Comparison of ENCODE assay signal across 43 cellular contexts in genomic region chr1:91968334-91968733, GRCh38. TPM values are rescaled to one million over a fixed set of nuclear protein-coding genes. Genes with fewer than 3 reads are reported as not detected.
"Had no signal": no experiment of that assay in that cellular context is flagged by ENCODE, and none has a peak within 500 bp of the region (broad histone marks: within the 10 kb centered on the region; RNA-seq: fewer than 3 reads in every experiment).

No MANE protein-coding gene starts in this region.

- H3K27ac Mint-ChIP-seq: activated naive CD4-positive, alpha-beta T cell treated with anti-CD3 and anti-CD28 coated beads for 36 hours; activated naive CD4-positive, alpha-beta T cell treated with anti-CD3 and anti-CD28 coated beads, Interleukin-2, amount 10 ng/mL, durations not matched to agents 7 days and 5 days; activated naive CD4-positive, alpha-beta T cell treated with anti-CD3 and anti-CD28 coated beads, Interleukin-2, amount 50 U/mL, for 24 hours; activated naive CD4-positive, alpha-beta T cell treated with anti-CD3 and anti-CD28 coated beads, Interleukin-2, amount 50 U/mL, for 72 hours; activated naive CD8-positive, alpha-beta T cell; activated naive CD8-positive, alpha-beta T cell treated with anti-CD3 and anti-CD28 coated beads for 36 hours; activated naive CD8-positive, alpha-beta T cell treated with anti-CD3 and anti-CD28 coated beads, Interleukin-2, amount 10 ng/mL, durations not matched to agents 7 days and 5 days; activated naive CD8-positive, alpha-beta T cell treated with anti-CD3 and anti-CD28 coated beads, Interleukin-2, amount 50 U/mL, for 24 hours; activated T-cell treated with anti-CD3 and anti-CD28 coated beads, Interleukin-2, amount 50 U/mL, for 24 hours; activated T-cell treated with anti-CD3 and anti-CD28 coated beads, Interleukin-2, amount 50 U/mL, for 72 hours; activated T-helper 1 cell treated with anti-CD3 and anti-CD28 coated beads, Interleukin-12 subunit alpha, Interleukin-12 subunit beta, Interleukin-2, Interleukin-4 antibody, amounts not matched to agents 30 ng/mL and 10 ng/mL and 1 ng/mL, durations not matched to agents 14 hours and 24 hours and 36 hours; activated T-helper 17 cell treated with anti-CD3 and anti-CD28 coated beads, Interleukin-2, amount 50 U/mL, for 72 hours; activated T-helper 2 cell treated with anti-CD3 and anti-CD28 coated beads, Interferon-gamma antibody, Interleukin-2, Interleukin-4, amounts not matched to agents 10 μg/mL and 5 μg/mL and 100 μg/mL, durations not matched to agents 14 hours and 24 hours and 36 hours; brain had no signal

- H3K27me3 Mint-ChIP-seq: activated naive CD4-positive, alpha-beta T cell treated with anti-CD3 and anti-CD28 coated beads, Interleukin-2, amount 50 U/mL, for 24 hours; activated naive CD8-positive, alpha-beta T cell treated with anti-CD3 and anti-CD28 coated beads for 36 hours; activated naive CD8-positive, alpha-beta T cell treated with anti-CD3 and anti-CD28 coated beads, Interleukin-2, amount 50 U/mL, for 24 hours; activated T-cell treated with anti-CD3 and anti-CD28 coated beads, Interleukin-2, amount 50 U/mL, for 24 hours; activated T-helper 17 cell treated with anti-CD3 and anti-CD28 coated beads, Interleukin-2, amount 50 U/mL, for 72 hours; central memory CD8-positive, alpha-beta T cell had no signal

- H3K36me3 ChIP-seq: adrenal gland, ascending aorta, brain microvascular endothelial cell, breast epithelium, cardiac muscle cell had no signal

- H3K36me3 Mint-ChIP-seq: activated naive CD4-positive, alpha-beta T cell treated with anti-CD3 and anti-CD28 coated beads, Interleukin-2, amount 10 ng/mL, durations not matched to agents 7 days and 5 days; activated naive CD4-positive, alpha-beta T cell treated with anti-CD3 and anti-CD28 coated beads, Interleukin-2, amount 50 U/mL, for 24 hours; activated naive CD4-positive, alpha-beta T cell treated with anti-CD3 and anti-CD28 coated beads, Interleukin-2, amount 50 U/mL, for 72 hours; activated naive CD8-positive, alpha-beta T cell; activated naive CD8-positive, alpha-beta T cell treated with anti-CD3 and anti-CD28 coated beads for 36 hours; activated naive CD8-positive, alpha-beta T cell treated with anti-CD3 and anti-CD28 coated beads, Interleukin-2, amount 10 ng/mL, durations not matched to agents 7 days and 5 days; brain had no signal

- H3K4me3 Mint-ChIP-seq: activated naive CD4-positive, alpha-beta T cell treated with anti-CD3 and anti-CD28 coated beads for 36 hours; activated naive CD4-positive, alpha-beta T cell treated with anti-CD3 and anti-CD28 coated beads, Interleukin-2, amount 10 ng/mL, durations not matched to agents 7 days and 5 days; activated naive CD4-positive, alpha-beta T cell treated with anti-CD3 and anti-CD28 coated beads, Interleukin-2, amount 50 U/mL, for 24 hours; activated naive CD8-positive, alpha-beta T cell; activated naive CD8-positive, alpha-beta T cell treated with anti-CD3 and anti-CD28 coated beads for 36 hours; activated naive CD8-positive, alpha-beta T cell treated with anti-CD3 and anti-CD28 coated beads, Interleukin-2, amount 10 ng/mL, durations not matched to agents 7 days and 5 days; activated naive CD8-positive, alpha-beta T cell treated with anti-CD3 and anti-CD28 coated beads, Interleukin-2, amount 50 U/mL, for 24 hours; activated T-cell treated with anti-CD3 and anti-CD28 coated beads, Interleukin-2, amount 50 U/mL, for 24 hours; activated T-cell treated with anti-CD3 and anti-CD28 coated beads, Interleukin-2, amount 50 U/mL, for 4 hours; activated T-cell treated with anti-CD3 and anti-CD28 coated beads, Interleukin-2, amount 50 U/mL, for 72 hours; activated T-helper 1 cell treated with anti-CD3 and anti-CD28 coated beads, Interleukin-12 subunit alpha, Interleukin-12 subunit beta, Interleukin-2, Interleukin-4 antibody, amounts not matched to agents 30 ng/mL and 10 ng/mL and 1 ng/mL, durations not matched to agents 14 hours and 24 hours and 36 hours; activated T-helper 17 cell treated with anti-CD3 and anti-CD28 coated beads, Interleukin-2, amount 50 U/mL, for 72 hours; brain; central memory CD8-positive, alpha-beta T cell had no signal

- H3K4me3 ChIP-seq: adrenal gland, ascending aorta, body of pancreas, breast epithelium, cardiac muscle cell had no signal

- H3K27me3 ChIP-seq: adrenal gland, ascending aorta, body of pancreas, brain microvascular endothelial cell, breast epithelium, cardiac muscle cell had no signal

- FAIRE-seq: bronchial epithelial cell had no signal

- H3K9me3 Mint-ChIP-seq: activated naive CD4-positive, alpha-beta T cell treated with anti-CD3 and anti-CD28 coated beads for 36 hours; activated naive CD4-positive, alpha-beta T cell treated with anti-CD3 and anti-CD28 coated beads, Interleukin-2, amount 10 ng/mL, durations not matched to agents 7 days and 5 days; activated naive CD4-positive, alpha-beta T cell treated with anti-CD3 and anti-CD28 coated beads, Interleukin-2, amount 50 U/mL, for 24 hours; activated naive CD4-positive, alpha-beta T cell treated with anti-CD3 and anti-CD28 coated beads, Interleukin-2, amount 50 U/mL, for 72 hours; activated naive CD8-positive, alpha-beta T cell treated with anti-CD3 and anti-CD28 coated beads for 36 hours; activated naive CD8-positive, alpha-beta T cell treated with anti-CD3 and anti-CD28 coated beads, Interleukin-2, amount 10 ng/mL, durations not matched to agents 7 days and 5 days; activated naive CD8-positive, alpha-beta T cell treated with anti-CD3 and anti-CD28 coated beads, Interleukin-2, amount 50 U/mL, for 24 hours; activated T-cell treated with anti-CD3 and anti-CD28 coated beads, Interleukin-2, amount 50 U/mL, for 24 hours; activated T-cell treated with anti-CD3 and anti-CD28 coated beads, Interleukin-2, amount 50 U/mL, for 4 hours; activated T-cell treated with anti-CD3 and anti-CD28 coated beads, Interleukin-2, amount 50 U/mL, for 72 hours; activated T-helper 1 cell treated with anti-CD3 and anti-CD28 coated beads, Interleukin-12 subunit alpha, Interleukin-12 subunit beta, Interleukin-2, Interleukin-4 antibody, amounts not matched to agents 30 ng/mL and 10 ng/mL and 1 ng/mL, durations not matched to agents 14 hours and 24 hours and 36 hours; activated T-helper 17 cell treated with anti-CD3 and anti-CD28 coated beads, Interleukin-2, amount 50 U/mL, for 72 hours; activated T-helper 2 cell treated with anti-CD3 and anti-CD28 coated beads, Interferon-gamma antibody, Interleukin-2, Interleukin-4, amounts not matched to agents 10 μg/mL and 5 μg/mL and 100 μg/mL, durations not matched to agents 14 hours and 24 hours and 36 hours; central memory CD8-positive, alpha-beta T cell had no signal

- DNase-seq: activated effector memory CD4-positive, alpha-beta T cell treated with anti-CD3 and anti-CD28 coated beads, Interleukin-2, amount 50 U/mL, for 16 hours; activated effector memory CD4-positive, alpha-beta T cell treated with Interleukin-2 at 50 U/mL for 16 hours; activated gamma-delta T cell; activated gamma-delta T cell treated with Interleukin-2 at 50 U/mL for 16 hours; activated naive CD4-positive, alpha-beta T cell; activated naive CD4-positive, alpha-beta T cell treated with anti-CD3 and anti-CD28 coated beads for 36 hours; activated naive CD4-positive, alpha-beta T cell treated with anti-CD3 and anti-CD28 coated beads, Interleukin-2, amount 10 ng/mL, durations not matched to agents 7 days and 5 days; activated naive CD4-positive, alpha-beta T cell treated with anti-CD3 and anti-CD28 coated beads, Interleukin-2, amount 50 U/mL, for 16 hours; activated naive CD4-positive, alpha-beta T cell treated with Interleukin-2 at 50 U/mL for 16 hours; activated naive CD8-positive, alpha-beta T cell treated with anti-CD3 and anti-CD28 coated beads for 36 hours; activated naive CD8-positive, alpha-beta T cell treated with anti-CD3 and anti-CD28 coated beads, Interleukin-2, amount 10 ng/mL, durations not matched to agents 7 days and 5 days; activated naive CD8-positive, alpha-beta T cell treated with anti-CD3 and anti-CD28 coated beads, Interleukin-2, amount 50 U/mL, for 24 hours; activated T-cell treated with anti-CD3 and anti-CD28 coated beads, Interleukin-2, amount 50 U/mL, for 1 hour; activated T-cell treated with anti-CD3 and anti-CD28 coated beads, Interleukin-2, amount 50 U/mL, for 24 hours; activated T-cell treated with anti-CD3 and anti-CD28 coated beads, Interleukin-2, amount 50 U/mL, for 4 hours; activated T-cell treated with anti-CD3 and anti-CD28 coated beads, Interleukin-2, amount 50 U/mL, for 48 hours; activated T-cell treated with anti-CD3 and anti-CD28 coated beads, Interleukin-2, amount 50 U/mL, for 72 hours; adrenal gland; amniotic stem cell; amygdala; anterior cingulate cortex; aorta; body of pancreas; brain microvascular endothelial cell; caudate nucleus; central memory CD4-positive, alpha-beta T cell; cerebellar nuclear complex had no signal

- H3K9me3 ChIP-seq: adrenal gland, ascending aorta, body of pancreas, breast epithelium had no signal

- H3K27ac ChIP-seq: adrenal gland, ascending aorta, body of pancreas, brain microvascular endothelial cell, breast epithelium, cardiac muscle cell had no signal

- ATAC-seq: activated naive CD4-positive, alpha-beta T cell treated with anti-CD3 and anti-CD28 coated beads, Interleukin-2, amount 50 U/mL, for 72 hours; activated naive CD8-positive, alpha-beta T cell treated with anti-CD3 and anti-CD28 coated beads, Interleukin-2, amount 50 U/mL, for 24 hours; activated T-cell treated with anti-CD3 and anti-CD28 coated beads, Interleukin-2, amount 50 U/mL, for 4 hours; activated T-cell treated with anti-CD3 and anti-CD28 coated beads, Interleukin-2, amount 50 U/mL, for 72 hours; activated T-helper 17 cell treated with anti-CD3 and anti-CD28 coated beads, Interleukin-2, amount 50 U/mL, for 72 hours; body of pancreas had no signal

- H3K4me1 Mint-ChIP-seq: activated naive CD4-positive, alpha-beta T cell treated with anti-CD3 and anti-CD28 coated beads, Interleukin-2, amount 10 ng/mL, durations not matched to agents 7 days and 5 days; activated naive CD4-positive, alpha-beta T cell treated with anti-CD3 and anti-CD28 coated beads, Interleukin-2, amount 50 U/mL, for 24 hours; activated naive CD8-positive, alpha-beta T cell treated with anti-CD3 and anti-CD28 coated beads for 36 hours; activated naive CD8-positive, alpha-beta T cell treated with anti-CD3 and anti-CD28 coated beads, Interleukin-2, amount 10 ng/mL, durations not matched to agents 7 days and 5 days; activated naive CD8-positive, alpha-beta T cell treated with anti-CD3 and anti-CD28 coated beads, Interleukin-2, amount 50 U/mL, for 24 hours; activated T-helper 17 cell treated with anti-CD3 and anti-CD28 coated beads, Interleukin-2, amount 50 U/mL, for 72 hours; brain; central memory CD8-positive, alpha-beta T cell had no signal

- H3K4me1 ChIP-seq: adrenal gland, ascending aorta, body of pancreas, breast epithelium had no signal

RNA-seq across cellular contexts. Expression of gene BRDT, which starts 19.1 kb away (rescaled TPM):
- total RNA-seq: activated naive CD4-positive, alpha-beta T cell treated with anti-CD3 and anti-CD28 coated beads for 36 hours; activated naive CD8-positive, alpha-beta T cell treated with anti-CD3 and anti-CD28 coated beads for 36 hours; activated naive CD8-positive, alpha-beta T cell treated with anti-CD3 and anti-CD28 coated beads, Interleukin-2, amount 10 ng/mL, durations not matched to agents 7 days and 5 days; activated T-cell treated with anti-CD3 and anti-CD28 coated beads, Interleukin-2, amount 50 U/mL, for 4 hours; activated T-cell treated with anti-CD3 and anti-CD28 coated beads, Interleukin-2, amount 50 U/mL, for 72 hours; activated T-helper 1 cell treated with anti-CD3 and anti-CD28 coated beads, Interleukin-12 subunit alpha, Interleukin-12 subunit beta, Interleukin-2, Interleukin-4 antibody, amounts not matched to agents 30 ng/mL and 10 ng/mL and 1 ng/mL, durations not matched to agents 14 hours and 24 hours and 36 hours; activated T-helper 17 cell treated with anti-CD3 and anti-CD28 coated beads, Interleukin-2, amount 50 U/mL, for 72 hours; activated T-helper 2 cell treated with anti-CD3 and anti-CD28 coated beads, Interferon-gamma antibody, Interleukin-2, Interleukin-4, amounts not matched to agents 10 μg/mL and 5 μg/mL and 100 μg/mL, durations not matched to agents 14 hours and 24 hours and 36 hours; adrenal gland; aorta; ascending aorta; body of pancreas; bronchial epithelial cell; cardiac muscle cell; cardiac septum; cerebellum; chondrocyte had no signal
- polyA plus RNA-seq: adipose tissue, adrenal gland, aorta, cardiac muscle cell had no signal
